Comparison of ENCODE assay signal across 27 cellular contexts in genomic region chr15:26841514-26841913, GRCh38. TPM values are rescaled to one million over a fixed set of nuclear protein-coding genes. Genes with fewer than 3 reads are reported as not detected.
"Had no signal": no experiment of that assay in that cellular context is flagged by ENCODE, and none has a peak within 500 bp of the region (broad histone marks: within the 10 kb centered on the region; RNA-seq: fewer than 3 reads in every experiment).

No MANE protein-coding gene starts in this region.

- H3K27ac Mint-ChIP-seq: naive thymus-derived CD4-positive, alpha-beta T cell; progenitor cell of endocrine pancreas; stimulated activated effector memory CD8-positive, alpha-beta T cell treated with anti-CD3 and anti-CD28 coated beads, Interleukin-12 subunit alpha, Interleukin-12 subunit beta, amount 100 ng/mL, for 72 hours had no signal

- H3K4me3 ChIP-seq: heart right ventricle, lung, ovary, suprapubic skin, tibial artery, upper lobe of left lung, uterus had no signal

- H3K36me3 ChIP-seq: heart right ventricle, ovary, suprapubic skin, tibial artery, upper lobe of left lung, uterus had no signal

- ATAC-seq: esophagus mucosa; heart right ventricle; left cardiac atrium; left ventricle myocardium superior; naive thymus-derived CD4-positive, alpha-beta T cell; right cardiac atrium; stimulated activated effector memory CD8-positive, alpha-beta T cell treated with anti-CD3 and anti-CD28 coated beads, Interleukin-12 subunit alpha, Interleukin-12 subunit beta, amount 100 ng/mL, for 72 hours; stimulated activated naive CD8-positive, alpha-beta T cell treated with anti-CD3 and anti-CD28 coated beads, Interleukin-15, Interleukin-2, amounts not matched to agents 100 U/mL and 50 U/mL, for 24 hours had no signal

- H3K9me3 ChIP-seq: ovary, uterus had no signal

- H3K27ac ChIP-seq: dorsolateral prefrontal cortex, heart right ventricle, ovary, suprapubic skin, tibial artery, upper lobe of left lung, uterus had no signal

- H3K36me3 Mint-ChIP-seq: stimulated activated effector memory CD8-positive, alpha-beta T cell treated with anti-CD3 and anti-CD28 coated beads, Interleukin-12 subunit alpha, Interleukin-12 subunit beta, amount 100 ng/mL, for 72 hours had no signal

- DNase-seq: cortex of kidney; dorsolateral prefrontal cortex; effector CD8-positive, alpha-beta T cell; heart right ventricle; hypothalamus; kidney; left cardiac atrium; left ventricle myocardium superior; mesenchymal stem cell; naive thymus-derived CD4-positive, alpha-beta T cell; nucleus accumbens; ovary; right cardiac atrium; small intestine; stimulated activated CD4-positive, alpha-beta T cell treated with anti-CD3 and anti-CD28 coated beads, Interleukin-2, amount 100 ng/mL, for 48 hours; stimulated activated CD8-positive, alpha-beta memory T cell treated with anti-CD3 and anti-CD28 coated beads, Interleukin-4, amount 100 ng/mL, for 48 hours; stimulated activated naive CD8-positive, alpha-beta T cell treated with anti-CD3 and anti-CD28 coated beads, Interleukin-15, Interleukin-2, amounts not matched to agents 100 U/mL and 50 U/mL, for 24 hours; tibial artery; uterus had no signal

- H3K27me3 ChIP-seq: ovary, upper lobe of left lung, uterus had no signal

- H3K4me1 Mint-ChIP-seq: stimulated activated effector memory CD8-positive, alpha-beta T cell treated with anti-CD3 and anti-CD28 coated beads, Interleukin-12 subunit alpha, Interleukin-12 subunit beta, amount 100 ng/mL, for 72 hours had no signal

- H3K4me1 ChIP-seq: heart right ventricle, suprapubic skin, tibial artery, upper lobe of left lung, uterus had no signal

- H3K4me3 Mint-ChIP-seq: naive thymus-derived CD4-positive, alpha-beta T cell; stimulated activated effector memory CD8-positive, alpha-beta T cell treated with anti-CD3 and anti-CD28 coated beads, Interleukin-12 subunit alpha, Interleukin-12 subunit beta, amount 100 ng/mL, for 72 hours had no signal

RNA-seq across cellular contexts. Expression of gene GABRA5, which starts 25.3 kb away (rescaled TPM):
- total RNA-seq: fibroblast of lung; glomerular endothelial cell; kidney; left ventricle myocardium superior; lung; naive thymus-derived CD4-positive, alpha-beta T cell; suprapubic skin; uterus had no signal
- polyA plus RNA-seq: heart right ventricle; lung; naive thymus-derived CD4-positive, alpha-beta T cell; ovary had no signal
